Comparison of ENCODE assay signal across 8 cellular contexts in genomic region chr19:3985643-3986259, GRCh38. TPM values are rescaled to one million over a fixed set of nuclear protein-coding genes. Genes with fewer than 3 reads are reported as not detected.
DNase-seq lines count a peak whose midpoint lies in the region; ATAC-seq, FAIRE-seq and TF ChIP-seq lines count a peak whose summit lies in the region.

No MANE protein-coding gene starts in this region.

- TF ChIP-seq CTCF in OCI-LY1 (IDR thresholded peaks at IDR 0.05; ENCODE audit: low read length) (no peak), epithelial cell of esophagus (IDR thresholded peaks at IDR 0.05; ENCODE audit: insufficient read depth, low read depth, low read length, missing control alignments) (no peak), pancreas (IDR thresholded peaks at IDR 0.05) (no peak)

- H3K4me1 ChIP-seq in OCI-LY1 (ENCODE audit: insufficient read depth, low read length, severe bottlenecking) = peaks cover 47% of the 10 kb centered on the region
- peaks cover 16 to 39% (median 27%) of the 10 kb centered on the region in 3 donors for H3K4me1 ChIP-seq in pancreas

- peak in 2 of 4 donors; percentile 0 for ATAC-seq in pancreas
- ATAC-seq in HG03025 (IDR thresholded peaks at IDR 0.05; ENCODE audit: low FRiP score, unreplicated experiment) = no peak
- ATAC-seq in HG02938 (IDR thresholded peaks at IDR 0.05; ENCODE audit: unreplicated experiment) = no peak

- H3K27me3 ChIP-seq in OCI-LY1 (ENCODE audit: insufficient read depth, low read length) (no peaks in the 10 kb centered on the region), pancreas (no peaks in the 10 kb centered on the region)

- H3K36me3 ChIP-seq in OCI-LY1 (ENCODE audit: insufficient read depth, low read length) (peaks cover 43% of the 10 kb centered on the region), pancreas (peaks cover 15 to 34% (median 34%) of the 10 kb centered on the region in 3 donors)

- peaks cover 12% of the 10 kb centered on the region; the same call in 1 of the 2 replicates for H3F3A ChIP-seq in OCI-LY1 (ENCODE audit: insufficient read depth, low read length)

- H3K27ac ChIP-seq in OCI-LY1 (ENCODE audit: low read depth, low read length, poor library complexity, severe bottlenecking) = peak overlapping the region; percentile 88
- H3K27ac ChIP-seq in pancreas = peak overlapping the region in 1 of 4 donors; percentile 90

- H3K9me3 ChIP-seq in OCI-LY1 (ENCODE audit: low read length) (no peaks in the 10 kb centered on the region), pancreas (no peaks in the 10 kb centered on the region)

- no peaks in the 10 kb centered on the region for H3K9me2 ChIP-seq in OCI-LY1 (ENCODE audit: low read depth, low read length)

- WGBS in pancreas, 2 donors = 2% methylated on average over 19 of the region's 19 CpGs

- H3K4me2 ChIP-seq in OCI-LY1 (ENCODE audit: low read length) = peak overlapping the region; percentile 93

- H2AFZ ChIP-seq in OCI-LY1 (ENCODE audit: low read length) = 0 out of 2 replicates have a peak overlapping the region, but pooled peaks have one; percentile 7

- peaks cover 28% of the 10 kb centered on the region for H3K79me2 ChIP-seq in OCI-LY1 (ENCODE audit: insufficient read depth, low read length)

- no peaks in the 10 kb centered on the region for H4K20me1 ChIP-seq in OCI-LY1 (ENCODE audit: insufficient read depth, low read length)

- intact Hi-C loops in pancreas (cut with DNase I) = no loop called here

- DNase-seq in DMS53 treated with DMSO at 0.1 percent for 48 hours (lab: John Stamatoyannopoulos, UW; ENCODE audit: unreplicated experiment) = peak; percentile 60
- no peak for DNase-seq in epithelial cell of esophagus (ENCODE audit: low read depth)
- DNase-seq in pancreas = no peak
- no peak for DNase-seq in glomerular visceral epithelial cell (ENCODE audit: extremely low spot score)
- DNase-seq in ACHN = no peak

- H3K9ac ChIP-seq in OCI-LY1 (ENCODE audit: low read length) = peak overlapping the region; percentile 65

- H3K4me3 ChIP-seq in OCI-LY1 (ENCODE audit: low read depth, low read length, poor library complexity, severe bottlenecking) (peak overlapping the region; percentile 99), epithelial cell of esophagus (ENCODE audit: low read length) (peak overlapping the region; percentile 95), pancreas (peak overlapping the region; percentile 63 to 99 (median 88))

- FAIRE-seq in pancreas (lab: Jason Lieb, UNC) = no peak

- in situ Hi-C loops in ACHN (cut with HindIII; ENCODE audit: low pct_ligation_motif_present, low pct_unique_long_range_greater_than_20kb, low sequenced_read_pairs) = no loop called here

RNA-seq across cellular contexts. Expression of gene EEF2, which starts 0.5 kb away (rescaled TPM):
- 1,000 to 10,000 TPM; 2,199 to 4,238 (median 2,879) TPM for total RNA-seq in pancreas
- polyA plus RNA-seq in pancreas = 1,000 to 10,000 TPM in 1 of 2 donors, 100 to 1,000 TPM in 1; 545 to 1,088 TPM

RNA-seq across cellular contexts. Expression of gene DAPK3, which starts 14.9 kb away (rescaled TPM):
- total RNA-seq in pancreas = 10 to 100 TPM; 20.6 to 40.1 (median 27.4) TPM
- 10 to 100 TPM; 50.6 to 61.4 TPM for polyA plus RNA-seq in pancreas

RNA-seq across cellular contexts. Expression of gene PIAS4, which starts 21.8 kb away (rescaled TPM):
- total RNA-seq in pancreas = 10 to 100 TPM; 13.4 to 25.3 (median 16.1) TPM
- 10 to 100 TPM; 12.8 to 14.8 TPM for polyA plus RNA-seq in pancreas

RNA-seq across cellular contexts. Expression of gene NMRK2, which starts 52.9 kb away (rescaled TPM):
- total RNA-seq in pancreas = under 1 TPM in 1 of 6 donors, not detected in 5; 0.55 TPM
- under 1 TPM; 0.23 to 0.33 TPM for polyA plus RNA-seq in pancreas
